Comparison of ENCODE assay signal across 9 cellular contexts in the genomic region with DNA sequence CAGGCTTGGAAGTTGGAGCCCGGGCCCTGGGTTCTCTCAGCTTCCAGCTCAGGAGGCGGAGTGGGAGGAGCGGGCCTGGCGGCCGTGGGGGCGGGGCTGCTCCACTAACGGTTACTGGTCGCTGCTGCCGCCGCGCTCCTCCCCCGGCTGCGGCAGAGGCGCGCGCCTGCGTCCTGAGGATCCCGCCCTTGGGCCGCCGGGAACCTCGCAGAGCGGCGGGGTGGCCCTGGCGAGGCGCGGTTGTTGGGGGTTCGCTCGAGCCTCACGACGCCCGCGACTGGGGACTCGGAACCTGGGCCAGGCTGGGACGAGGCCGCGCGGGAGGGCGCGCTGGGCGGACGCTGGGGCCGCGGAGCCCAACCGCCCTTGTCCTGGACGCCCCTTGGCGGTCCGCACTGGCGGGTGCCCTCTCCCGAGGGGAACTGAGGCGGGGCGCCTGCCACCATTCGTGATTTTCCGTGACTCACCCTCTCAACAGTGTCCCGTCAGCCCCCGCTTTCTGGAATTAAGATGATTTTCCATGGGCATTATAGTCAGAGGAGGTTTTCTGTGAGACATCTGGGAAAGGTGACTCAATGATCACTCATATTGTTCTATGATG. TPM values are rescaled to one million over a fixed set of nuclear protein-coding genes. Genes with fewer than 3 reads are reported as not detected.
DNase-seq lines count a peak whose midpoint lies in the region; TF ChIP-seq lines count a peak whose summit lies in the region.
"Had no signal": no experiment of that assay in that cellular context is flagged by ENCODE, and none has a peak within 500 bp of the region (broad histone marks: within the 10 kb centered on the region; RNA-seq: fewer than 3 reads in every experiment).

No MANE protein-coding gene starts in this region.

- H3K27ac ChIP-seq in VCaP, result peak overlapping the region; percentile 52; the same call in 1 of the 2 replicates

- DNase-seq in DMS53 treated with DMSO at 0.1 percent for 48 hours (lab: John Stamatoyannopoulos, UW; ENCODE audit: unreplicated experiment), result peak; percentile 79
- peak; percentile 10 for DNase-seq in fibroblast of villous mesenchyme (ENCODE audit: low read depth)
- DNase-seq in occipital lobe (lab: John Stamatoyannopoulos, UW), result peak; percentile 23
- DNase-seq in ureter (ENCODE audit: low spot score), result peak; percentile 59
- DNase-seq in MV-4-11 (lab: John Stamatoyannopoulos, UW), result no peak
- no peak for DNase-seq in NCI-H2196 (lab: John Stamatoyannopoulos, UW; ENCODE audit: unreplicated experiment)
- DNase-seq in COLO668 (lab: John Stamatoyannopoulos, UW; ENCODE audit: unreplicated experiment), result no peak

- H3K4me3 ChIP-seq in fibroblast of villous mesenchyme (ENCODE audit: low read depth, low read length), result peak overlapping the region; percentile 3

- TF ChIP-seq CTCF in VCaP (conservative IDR thresholded peaks at IDR 0.05), result no peak
- TF ChIP-seq CTCF in fibroblast of villous mesenchyme (IDR thresholded peaks at IDR 0.05; ENCODE audit: insufficient read depth, low read depth, low read length), result no peak

RNA-seq across cellular contexts. Expression of a gene that starts 34.1 kb away (rescaled TPM):
- total RNA-seq in fibroblast of villous mesenchyme (not detected in 2 replicates), occipital lobe (not detected), ureter (not detected)
- total RNA-seq: T-helper 2 cell treated with Interferon-gamma antibody and Interleukin-4, amounts not matched to agents 100 ng/mL and 5 ng/mL, for 36 hours had no signal

RNA-seq across cellular contexts. Expression of a gene that starts 40.1 kb away (rescaled TPM):
- not detected in 2 replicates for total RNA-seq in fibroblast of villous mesenchyme
- not detected for total RNA-seq in occipital lobe
- total RNA-seq in ureter, result not detected
- total RNA-seq: T-helper 2 cell treated with Interferon-gamma antibody and Interleukin-4, amounts not matched to agents 100 ng/mL and 5 ng/mL, for 36 hours had no signal

RNA-seq across cellular contexts. Expression of a gene that starts 51.3 kb away (rescaled TPM):
- total RNA-seq in fibroblast of villous mesenchyme (not detected in 2 replicates), occipital lobe (not detected), ureter (not detected)
- total RNA-seq: T-helper 2 cell treated with Interferon-gamma antibody and Interleukin-4, amounts not matched to agents 100 ng/mL and 5 ng/mL, for 36 hours had no signal

Comparison
In these comparisons a context has a peak if more than half of its experiments do, and no peak if none do; other contexts are left out.
1. DNase-seq: peak in DMS53 treated with DMSO at 0.1 percent for 48 hours (single experiment), fibroblast of villous mesenchyme (single experiment), occipital lobe (single experiment) and ureter (single experiment); none in MV-4-11 (single experiment), NCI-H2196 (single experiment) and COLO668 (single experiment).